ENCODE assay signal across 1 cellular context in the genomic region with DNA sequence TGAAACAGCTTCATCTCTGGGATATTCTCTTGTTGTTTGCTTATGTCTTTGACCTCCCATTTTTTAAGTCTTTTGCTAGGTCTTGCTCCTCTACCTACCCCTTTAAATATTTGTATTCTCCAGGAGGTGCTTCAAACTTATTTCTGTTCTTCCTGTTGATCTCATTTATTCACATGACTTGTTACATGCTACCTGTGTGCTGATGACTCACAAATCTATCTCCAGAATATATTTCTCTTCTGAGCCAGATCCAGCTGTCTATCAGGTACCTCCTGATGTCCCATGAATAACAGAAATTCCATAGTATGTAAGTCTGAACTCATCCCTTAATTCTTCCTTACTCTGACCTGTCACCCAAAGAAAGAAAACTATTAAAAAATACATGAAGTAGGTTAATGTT.
TF ChIP-seq lines count a peak whose summit lies in the region.

No MANE protein-coding gene starts in this region.

TF ChIP-seq in HEK293, 187 proteins besides CTCF, POLR2A, EP300 and RAD21 (continued from another document):
- TF ChIP-seq, protein P1, sequence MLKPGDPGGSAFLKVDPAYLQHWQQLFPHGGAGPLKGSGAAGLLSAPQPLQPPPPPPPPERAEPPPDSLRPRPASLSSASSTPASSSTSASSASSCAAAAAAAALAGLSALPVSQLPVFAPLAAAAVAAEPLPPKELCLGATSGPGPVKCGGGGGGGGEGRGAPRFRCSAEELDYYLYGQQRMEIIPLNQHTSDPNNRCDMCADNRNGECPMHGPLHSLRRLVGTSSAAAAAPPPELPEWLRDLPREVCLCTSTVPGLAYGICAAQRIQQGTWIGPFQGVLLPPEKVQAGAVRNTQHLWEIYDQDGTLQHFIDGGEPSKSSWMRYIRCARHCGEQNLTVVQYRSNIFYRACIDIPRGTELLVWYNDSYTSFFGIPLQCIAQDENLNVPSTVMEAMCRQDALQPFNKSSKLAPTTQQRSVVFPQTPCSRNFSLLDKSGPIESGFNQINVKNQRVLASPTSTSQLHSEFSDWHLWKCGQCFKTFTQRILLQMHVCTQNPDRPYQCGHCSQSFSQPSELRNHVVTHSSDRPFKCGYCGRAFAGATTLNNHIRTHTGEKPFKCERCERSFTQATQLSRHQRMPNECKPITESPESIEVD (tag by site-specific recombination; IDR thresholded peaks at IDR 0.05): peak; percentile 7; the same call in 1 of the 2 replicates
- TF ChIP-seq, protein P2, sequence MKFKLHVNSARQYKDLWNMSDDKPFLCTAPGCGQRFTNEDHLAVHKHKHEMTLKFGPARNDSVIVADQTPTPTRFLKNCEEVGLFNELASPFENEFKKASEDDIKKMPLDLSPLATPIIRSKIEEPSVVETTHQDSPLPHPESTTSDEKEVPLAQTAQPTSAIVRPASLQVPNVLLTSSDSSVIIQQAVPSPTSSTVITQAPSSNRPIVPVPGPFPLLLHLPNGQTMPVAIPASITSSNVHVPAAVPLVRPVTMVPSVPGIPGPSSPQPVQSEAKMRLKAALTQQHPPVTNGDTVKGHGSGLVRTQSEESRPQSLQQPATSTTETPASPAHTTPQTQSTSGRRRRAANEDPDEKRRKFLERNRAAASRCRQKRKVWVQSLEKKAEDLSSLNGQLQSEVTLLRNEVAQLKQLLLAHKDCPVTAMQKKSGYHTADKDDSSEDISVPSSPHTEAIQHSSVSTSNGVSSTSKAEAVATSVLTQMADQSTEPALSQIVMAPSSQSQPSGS (tag by site-specific recombination; IDR thresholded peaks at IDR 0.05; ENCODE audit: low read depth): no peak
- TF ChIP-seq SCRT1 (tag by site-specific recombination; IDR thresholded peaks at IDR 0.05; ENCODE audit: borderline replicate concordance): peak; percentile 96
- TF ChIP-seq ZSCAN30 (tag by site-specific recombination; IDR thresholded peaks at IDR 0.05): no peak
- TF ChIP-seq ZNF366 (tag by site-specific recombination; conservative IDR thresholded peaks at IDR 0.05): 0 out of 2 replicates have a peak, but pooled peaks have one; percentile 12
